In genomic region chr17:79959042-79959441, GRCh38 we compare ENCODE assay signal across 24 cellular contexts.
A peak's percentile ranks its signal among the peaks of the same experiment; 100 is the strongest.
DNase-seq lines count a peak whose midpoint lies in the region; ATAC-seq, FAIRE-seq and TF ChIP-seq lines count a peak whose summit lies in the region.
"Had no signal": no experiment of that assay in that cellular context is flagged by ENCODE, and none has a peak within 500 bp of the region (broad histone marks: within the 10 kb centered on the region; RNA-seq: fewer than 3 reads in every experiment).

No MANE protein-coding gene starts in this region.

- H3K36me3 ChIP-seq in HepG2 (replicated peaks in 1 of 2; ENCODE audit: control insufficient read depth in 1 of 2, insufficient read depth in 2 of 2, low read length in 2 of 2) (no peaks in the 10 kb centered on the region; a peak in 1 of 5 replicates), right lobe of liver (no peaks in the 10 kb centered on the region), K562 (ENCODE audit: control insufficient read depth, insufficient read depth, low read length) (no peaks in the 10 kb centered on the region)
- H3K36me3 ChIP-seq: BE2C, BLaER1 had no signal

- no peaks in the 10 kb centered on the region for H3K27me3 ChIP-seq in HepG2 (ENCODE audit: control insufficient read depth in 1 of 2, insufficient read depth in 2 of 2, low read length in 2 of 2)
- H3K27me3 ChIP-seq in right lobe of liver, result no peaks in the 10 kb centered on the region
- peaks cover 32 to 33% of the 10 kb centered on the region in 2 experiments for H3K27me3 ChIP-seq in K562 (ENCODE audit: control insufficient read depth in 2 of 2, insufficient read depth in 2 of 2, low read length in 2 of 2)
- H3K27me3 ChIP-seq: BE2C, BLaER1 had no signal

- H3K9ac ChIP-seq in HepG2 (ENCODE audit: insufficient read depth, low read depth, low read length) (no peak overlapping the region), K562 (ENCODE audit: insufficient read depth in 1 of 2, low read depth in 2 of 2, low read length in 2 of 2) (no peak overlapping the region)
- H3K9ac ChIP-seq: BLaER1 had no signal

- no peak overlapping the region for H2AFZ ChIP-seq in HepG2 (ENCODE audit: low read length)
- H2AFZ ChIP-seq in K562 (ENCODE audit: low read depth, low read length), result no peak overlapping the region

- no peak for FAIRE-seq in HepG2 (lab: Jason Lieb, UNC)
- FAIRE-seq in K562 (lab: Jason Lieb, UNC), result no peak
- FAIRE-seq: GM12878, GM12892, GM18507 had no signal

- no peaks in the 10 kb centered on the region for H3K9me1 ChIP-seq in K562 (ENCODE audit: control insufficient read depth, insufficient read depth, low read length)

- no peak overlapping the region for H3K4me3 ChIP-seq in HepG2 (replicated peaks in 1 of 3; ENCODE audit: insufficient read depth in 1 of 3, low read depth in 2 of 3, low read length in 3 of 3)
- H3K4me3 ChIP-seq in right lobe of liver, result no peak overlapping the region
- H3K4me3 ChIP-seq in K562, result no peak overlapping the region
- H3K4me3 ChIP-seq: BLaER1, GM12878 had no signal

- intact Hi-C loops in HepG2 (cut with micrococcal nuclease; ENCODE audit: unreplicated experiment), result no loop called here
- intact Hi-C loops in right lobe of liver (cut with DNase I), result no loop called here
- intact Hi-C loops in K562 (cut with micrococcal nuclease), result no loop called here
- intact Hi-C loops in posterior cingulate gyrus (cut with DNase I), result no loop called here

- H3K4me2 ChIP-seq in HepG2 (ENCODE audit: low read depth, low read length), result no peak overlapping the region
- H3K4me2 ChIP-seq in K562 (ENCODE audit: insufficient read depth, low read length), result no peak overlapping the region
- H3K4me2 ChIP-seq: BLaER1 had no signal

- H3K9me3 ChIP-seq in HepG2 (ENCODE audit: low read length) (no peaks in the 10 kb centered on the region), right lobe of liver (no peaks in the 10 kb centered on the region), K562 (replicated peaks; ENCODE audit: control insufficient read depth, insufficient read depth, low read depth, low read length) (no peaks in the 10 kb centered on the region; the same call in 1 of the 2 replicates)
- H3K9me3 ChIP-seq: BE2C had no signal

- no peaks in the 10 kb centered on the region for H4K20me1 ChIP-seq in HepG2 (ENCODE audit: insufficient read depth, low read length)
- H4K20me1 ChIP-seq in K562 (replicated peaks; ENCODE audit: control insufficient read depth, insufficient read depth, low read length), result no peaks in the 10 kb centered on the region
- H4K20me1 ChIP-seq: BLaER1 had no signal

- DNase-seq in HepG2 (ENCODE audit: low spot score), result no peak
- no peak for DNase-seq in right lobe of liver
- peak; percentile 48 for DNase-seq in SK-MEL-5 (ENCODE audit: low read depth, low spot score)
- DNase-seq in K562 (ENCODE audit: extremely low read depth in 1 of 4, low spot score in 3 of 4), result no peak
- DNase-seq in hepatic stellate cell (ENCODE audit: low spot score), result no peak
- DNase-seq in posterior cingulate gyrus, result no peak
- DNase-seq: ACHN; BE2C; C1 segment of cervical spinal cord; CD4-positive, alpha-beta memory T cell; CD4-positive, CD25-positive, alpha-beta regulatory T cell; COR-L47; DMS 273 treated with DMSO at 0.1 percent for 48 hours; DMS153; DMS53; DMS79; DND-41; EL; GDM1 had no signal

- H3K4me1 ChIP-seq in HepG2 (ENCODE audit: insufficient read depth, low read length), result 0 out of 2 replicates have a peak, but pooled peaks cover 1% of the 10 kb centered on the region
- peaks cover 0 to 9% (median 0%) of the 10 kb centered on the region in 4 donors for H3K4me1 ChIP-seq in right lobe of liver
- H3K4me1 ChIP-seq in K562 (replicated peaks in 1 of 2; ENCODE audit: control insufficient read depth in 2 of 2, insufficient read depth in 2 of 2, low read length in 2 of 2), result peaks cover 0 to 3% of the 10 kb centered on the region in 2 experiments; a peak in 1 of 5 replicates

- TF ChIP-seq RAD21 in HepG2 (CRISPR knock-in tag; IDR thresholded peaks at IDR 0.05) (no peak), K562 (CRISPR knock-in tag; conservative IDR thresholded peaks at IDR 0.05 in 1 of 2, IDR thresholded peaks at IDR 0.05 in 1 of 2) (no peak)

- no peaks in the 10 kb centered on the region for H3K79me2 ChIP-seq in HepG2 (ENCODE audit: insufficient read depth, low read length)
- no peaks in the 10 kb centered on the region for H3K79me2 ChIP-seq in K562 (ENCODE audit: control insufficient read depth, insufficient read depth, low read length)

- no peak for TF ChIP-seq POLR2A in HepG2 (IDR thresholded peaks at IDR 0.05; ENCODE audit: insufficient read depth in 1 of 2, low read depth in 2 of 2, low read length in 2 of 2)
- no peak for TF ChIP-seq POLR2A in right lobe of liver (IDR thresholded peaks at IDR 0.05)
- no peak for TF ChIP-seq POLR2A in K562 (conservative IDR thresholded peaks at IDR 0.05)

- BruUV-seq in HepG2 (replicated peaks; lab: Mats Ljungman, UMichigan), result no TSS peak
- BruUV-seq in K562 (replicated peaks; lab: Mats Ljungman, UMichigan), result no TSS peak

- in situ Hi-C loops in HepG2 (cut with HindIII; ENCODE audit: extremely low pct_ligation_motif_present, low pct_unique_long_range_greater_than_20kb), result no loop called here
- in situ Hi-C loops in SK-MEL-5 (cut with HindIII; ENCODE audit: low pct_unique_long_range_greater_than_20kb, low sequenced_read_pairs), result no loop called here
- in situ Hi-C loops in K562 (cut with MboI), result no loop called here

- ATAC-seq in HepG2, result no peak
- ATAC-seq in right lobe of liver, result no peak
- no peak for ATAC-seq in K562
- ATAC-seq: GM12878 had no signal

- WGBS in HepG2 (ENCODE audit: low lambda C conversion rate), result 95% methylated on average over 4 of the region's 4 CpGs
- 91% methylated on average over 4 of the region's 4 CpGs for WGBS in right lobe of liver (ENCODE audit: insufficient coverage, low coverage, low lambda C conversion rate, missing lambda C conversion rate)
- 3% methylated on average over 4 of the region's 4 CpGs for WGBS in K562 (ENCODE audit: insufficient coverage, low coverage, missing lambda C conversion rate)

- CTCF ChIA-PET in HepG2 (lab: Yijun Ruan, JAX; ENCODE audit: low intra/inter-chr PET ratio, low total read pairs) (no interaction called here), K562 (lab: Yijun Ruan, JAX; ENCODE audit: low intra/inter-chr PET ratio) (no interaction called here)

- no peak for TF ChIP-seq EP300 in HepG2 (IDR thresholded peaks at IDR 0.05; ENCODE audit: low read depth in 2 of 2, low read length in 2 of 2)
- TF ChIP-seq EP300 in HepG2 (CRISPR knock-in tag; IDR thresholded peaks at IDR 0.05; ENCODE audit: borderline replicate concordance), result no peak
- no peak for TF ChIP-seq EP300 in K562 (IDR thresholded peaks at IDR 0.05; ENCODE audit: low read length)

- TF ChIP-seq CTCF in HepG2 (CRISPR knock-in tag; IDR thresholded peaks at IDR 0.05), result no peak
- no peak for TF ChIP-seq CTCF in right lobe of liver (IDR thresholded peaks at IDR 0.05)
- TF ChIP-seq CTCF in K562 (IDR thresholded peaks at IDR 0.05 in 2 of 3, conservative IDR thresholded peaks at IDR 0.05 in 1 of 3; ENCODE audit: insufficient read depth in 2 of 3, low read depth in 1 of 3, low read length in 3 of 3), result no peak

- POLR2A ChIA-PET in HepG2 (lab: Yijun Ruan, JAX) (no interaction called here), K562 (lab: Yijun Ruan, JAX) (no interaction called here)

- no peak overlapping the region for H3K27ac ChIP-seq in HepG2 (ENCODE audit: extremely low read length, insufficient read depth, low read length)
- H3K27ac ChIP-seq in right lobe of liver, result no peak overlapping the region
- H3K27ac ChIP-seq in K562 (ENCODE audit: extremely low read depth, low read depth, low read length), result no peak overlapping the region
- H3K27ac ChIP-seq: 22Rv1, BLaER1 had no signal

TF ChIP-seq in HepG2, 621 proteins besides CTCF, POLR2A, EP300 and RAD21 (continues in another document):
- TF ChIP-seq NRL (CRISPR knock-in tag; IDR thresholded peaks at IDR 0.05; ENCODE audit: borderline replicate concordance), result no peak
- TF ChIP-seq ZFP62 (CRISPR knock-in tag; IDR thresholded peaks at IDR 0.05), result no peak
- no peak for TF ChIP-seq HNF1B (CRISPR knock-in tag; IDR thresholded peaks at IDR 0.05)

TF ChIP-seq in K562, 482 proteins besides CTCF, POLR2A, EP300 and RAD21 (continues in another document):
- TF ChIP-seq ZNF316 (IDR thresholded peaks at IDR 0.05), result peak; percentile 49
- TF ChIP-seq ZNF408 (CRISPR knock-in tag; IDR thresholded peaks at IDR 0.05; ENCODE audit: low read depth), result no peak
- peak; percentile 27; the same call in 1 of the 2 replicates for TF ChIP-seq C11orf30 (IDR thresholded peaks at IDR 0.05; ENCODE audit: low read depth)
- no peak for TF ChIP-seq ESRRA (IDR thresholded peaks at IDR 0.05; ENCODE audit: borderline replicate concordance, low read depth)
- TF ChIP-seq SIN3A (IDR thresholded peaks at IDR 0.05; ENCODE audit: borderline replicate concordance in 2 of 2, control insufficient read depth in 1 of 2, low read depth in 2 of 2, low read length in 2 of 2), result no peak
- no peak for TF ChIP-seq THRB (CRISPR knock-in tag; conservative IDR thresholded peaks at IDR 0.05)
- TF ChIP-seq POU5F1 (IDR thresholded peaks at IDR 0.05; ENCODE audit: borderline replicate concordance, low read depth, low read length, partially characterized antibody), result no peak
- no peak for TF ChIP-seq MIER1 (IDR thresholded peaks at IDR 0.05; ENCODE audit: low read depth)
- no peak for TF ChIP-seq ZNF41 (CRISPR knock-in tag; conservative IDR thresholded peaks at IDR 0.05)
- no peak for TF ChIP-seq ZNF311 (CRISPR knock-in tag; IDR thresholded peaks at IDR 0.05)
- TF ChIP-seq KLF6 (CRISPR knock-in tag; IDR thresholded peaks at IDR 0.05; ENCODE audit: borderline replicate concordance), result no peak
- no peak for TF ChIP-seq ZBTB12 (CRISPR knock-in tag; IDR thresholded peaks at IDR 0.05)
- no peak for TF ChIP-seq FOXJ3 (CRISPR knock-in tag; IDR thresholded peaks at IDR 0.05)

Comparison
In these comparisons a context has a peak if more than half of its experiments do, and no peak if none do; other contexts are left out.
1. Of the 241 proteins assayed by ChIP-seq in both HepG2 and K562: peak only in HepG2: MAFF and MAFK; only in K562: none; in both: none; in neither: 239.